Comparison of ENCODE assay signal across 8 cellular contexts in the genomic region with DNA sequence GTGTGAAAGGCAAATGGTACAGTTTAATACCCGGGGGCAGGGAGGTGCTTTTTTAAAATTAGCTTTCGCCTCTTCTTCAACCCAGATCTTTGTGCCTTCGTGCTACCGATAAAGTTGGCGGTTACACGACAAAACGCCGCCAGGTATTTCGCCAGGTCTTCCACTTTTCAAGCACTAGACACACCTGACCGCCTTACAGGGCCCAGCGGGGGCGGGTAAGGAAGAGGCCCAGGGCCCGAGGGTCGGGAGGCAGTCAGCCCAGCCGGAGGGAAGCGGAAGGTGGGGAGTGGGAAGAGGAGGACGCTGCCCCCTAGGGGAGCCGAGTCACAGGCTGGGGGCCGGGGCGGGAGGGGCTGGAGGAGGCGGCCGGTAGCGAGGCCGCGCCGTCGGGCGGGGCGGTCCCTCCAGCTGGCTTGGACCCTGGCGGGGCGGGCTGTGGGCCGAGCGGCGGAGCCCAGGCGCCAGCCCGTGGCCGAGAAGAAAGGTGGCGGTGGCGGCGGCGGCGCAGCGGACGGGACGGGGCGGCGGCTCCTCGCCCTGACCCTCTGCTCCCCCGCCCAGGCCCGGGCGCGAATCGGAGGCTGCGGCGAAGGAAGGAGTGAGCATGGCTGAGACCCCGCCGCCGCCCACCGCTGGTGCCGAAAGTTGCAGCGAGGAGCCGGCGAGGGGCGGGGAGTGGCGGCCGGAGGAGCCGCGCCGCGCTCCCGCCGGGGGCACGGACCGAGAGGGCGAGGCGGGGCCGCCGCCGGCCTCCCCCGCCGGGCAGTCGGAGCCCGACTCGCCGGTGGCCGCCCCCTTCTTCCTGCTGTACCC. TPM values are rescaled to one million over a fixed set of nuclear protein-coding genes. Genes with fewer than 3 reads are reported as not detected.
DNase-seq lines count a peak whose midpoint lies in the region; ATAC-seq, FAIRE-seq and TF ChIP-seq lines count a peak whose summit lies in the region.

No MANE protein-coding gene starts in this region.

- H3K27me3 Mint-ChIP-seq in natural killer cell (ENCODE audit: low read depth in 2 of 2), result no peaks in the 10 kb centered on the region

- no peak for TF ChIP-seq CTCF in natural killer cell (IDR thresholded peaks at IDR 0.05)
- TF ChIP-seq CTCF in thoracic aorta (IDR thresholded peaks at IDR 0.05), result peak; percentile 33

- H3K36me3 ChIP-seq in HUES48 (ENCODE audit: control insufficient read depth, insufficient read depth, low read length), result no peaks in the 10 kb centered on the region
- H3K36me3 ChIP-seq in thoracic aorta, result no peaks in the 10 kb centered on the region

- H3K27me3 ChIP-seq in HUES48 (ENCODE audit: control insufficient read depth, insufficient read depth, low read length) (no peaks in the 10 kb centered on the region), thoracic aorta (replicated peaks; ENCODE audit: insufficient read depth) (no peaks in the 10 kb centered on the region)

- H3K4me1 Mint-ChIP-seq in natural killer cell, result peaks cover 23 to 24% of the 10 kb centered on the region in 2 donors

- peak overlapping the region; percentile 73 for H3K9ac ChIP-seq in HUES48 (ENCODE audit: low read depth, low read length)

- DNase-seq in DMS53 (lab: John Stamatoyannopoulos, UW) (peak; percentile 84), RCC 7860 (ENCODE audit: low spot score) (peak; percentile 50), fibroblast of peridontal ligament (ENCODE audit: extremely low read depth) (peak; percentile 57), natural killer cell (peak; percentile 57), thoracic aorta (ENCODE audit: low spot score) (no peak)
- DNase-seq in activated effector memory CD4-positive, alpha-beta T cell treated with Interleukin-2 at 50 U/mL for 16 hours, result peak; percentile 51

- peak overlapping the region; percentile 87 for H3K4me3 Mint-ChIP-seq in natural killer cell

- peak overlapping the region; percentile 71 to 92 for H3K27ac Mint-ChIP-seq in natural killer cell

- H3K4me3 ChIP-seq in HUES48 (ENCODE audit: low read depth, low read length) (peak overlapping the region; percentile 75), thoracic aorta (peak overlapping the region; percentile 92)

- H3K36me3 Mint-ChIP-seq in natural killer cell, result no peaks in the 10 kb centered on the region

- FAIRE-seq in RCC 7860 (lab: Jason Lieb, UNC), result no peak

- intact Hi-C loops in natural killer cell (cut with micrococcal nuclease), result loop anchor here (1.0 to 5.0 kb wide), 3 partner anchors 16 to 133 kb away; a partner anchor contains a TSS

- H3K4me1 ChIP-seq in HUES48 (ENCODE audit: control insufficient read depth, insufficient read depth, low read length), result peaks cover 15% of the 10 kb centered on the region; the same call in 1 of the 2 replicates
- H3K4me1 ChIP-seq in thoracic aorta (ENCODE audit: control insufficient read depth in 1 of 2, low read depth in 2 of 2), result peaks cover 10 to 15% of the 10 kb centered on the region in 2 donors

- no peaks in the 10 kb centered on the region for H3K9me3 ChIP-seq in HUES48 (ENCODE audit: control insufficient read depth, insufficient read depth, low read length)
- no peaks in the 10 kb centered on the region for H3K9me3 ChIP-seq in thoracic aorta

- ATAC-seq in GM21447 (IDR thresholded peaks at IDR 0.05; ENCODE audit: unreplicated experiment), result peak; percentile 59
- ATAC-seq in natural killer cell, result peak; percentile 61 to 73 (median 63)
- ATAC-seq in thoracic aorta (ENCODE audit: insufficient number of reproducible peaks, low FRiP score, low read depth), result peak; percentile 86

- peak overlapping the region; percentile 92 for H3K27ac ChIP-seq in HUES48 (ENCODE audit: low read depth, low read length)
- H3K27ac ChIP-seq in thoracic aorta, result peak overlapping the region; percentile 94 to 97

- H3K9me3 Mint-ChIP-seq in natural killer cell, result no peaks in the 10 kb centered on the region

RNA-seq across cellular contexts. Expression of a gene that starts 16.2 kb away (rescaled TPM):
- total RNA-seq in natural killer cell (10 to 100 TPM; 22.3 to 23.1 (median 22.6) TPM), thoracic aorta (10 to 100 TPM; 15.2 to 32.6 TPM)

RNA-seq across cellular contexts. Expression of a gene that starts 17.2 kb away (rescaled TPM):
- total RNA-seq in natural killer cell (10 to 100 TPM; 31.6 to 38.1 (median 33.4) TPM), thoracic aorta (10 to 100 TPM; 72.7 to 100.0 TPM)

RNA-seq across cellular contexts. Expression of a gene that starts 38.2 kb away (rescaled TPM):
- total RNA-seq in natural killer cell (1,000 to 10,000 TPM in 1 of 3 donors, 1 to 10 TPM in 2; 1.6 to 1,035 (median 3.5) TPM), thoracic aorta (1 to 10 TPM; 1.6 to 7.9 TPM)
